ENCODE assay signal across 8 cellular contexts in genomic region chr19:7069904-7070226, GRCh38. TPM values are rescaled to one million over a fixed set of nuclear protein-coding genes. Genes with fewer than 3 reads are reported as not detected.
DNase-seq lines count a peak whose midpoint lies in the region; ATAC-seq and TF ChIP-seq lines count a peak whose summit lies in the region.

No MANE protein-coding gene starts in this region.

- TF ChIP-seq POLR2A in IMR-90 (IDR thresholded peaks at IDR 0.05; ENCODE audit: low read depth, low read length), result no peak

- peak overlapping the region; percentile 14; the same call in 1 of the 2 replicates for H4K5ac ChIP-seq in IMR-90 (ENCODE audit: low read depth, low read length)

- peak overlapping the region; percentile 68 to 73; a peak in 3 of 4 replicates for H4K8ac ChIP-seq in IMR-90 (ENCODE audit: low read depth in 2 of 2, low read length in 2 of 2)

- peak overlapping the region; percentile 100 for H3K4me3 ChIP-seq in GM12864 (ENCODE audit: low read depth, low read length)
- H3K4me3 ChIP-seq in IMR-90 (ENCODE audit: insufficient read depth, low read depth, low read length), result peak overlapping the region; percentile 54
- peak overlapping the region; percentile 93 for H3K4me3 ChIP-seq in mucosa of descending colon

- H4K20me1 ChIP-seq in IMR-90 (ENCODE audit: insufficient read depth, low read length), result no peaks in the 10 kb centered on the region

- H3K56ac ChIP-seq in IMR-90 (ENCODE audit: extremely low read depth, insufficient read depth, low read length), result peak overlapping the region; percentile 68

- H3K36me3 Mint-ChIP-seq in central memory CD8-positive, alpha-beta T cell (ENCODE audit: insufficient read depth), result peaks cover 45% of the 10 kb centered on the region

- in situ Hi-C loops in IMR-90 (cut with MboI; ENCODE audit: low sequenced_read_pairs), result no loop called here

- peaks cover 2% of the 10 kb centered on the region; the same call in 1 of the 2 replicates for H3K9me3 ChIP-seq in IMR-90 (ENCODE audit: control insufficient read depth, insufficient read depth, low read length)
- no peaks in the 10 kb centered on the region for H3K9me3 ChIP-seq in mucosa of descending colon

- H2BK120ac ChIP-seq in IMR-90 (ENCODE audit: low read depth, low read length), result no peak overlapping the region

- CTCF ChIA-PET in IMR-90 (lab: Yijun Ruan, JAX), result no interaction called here
- CTCF ChIA-PET in HEK293T (lab: Yijun Ruan, JAX), result no interaction called here

- DNase-seq in GM12864 (ENCODE audit: low read depth), result no peak
- DNase-seq in IMR-90, result no peak
- DNase-seq in central memory CD8-positive, alpha-beta T cell (ENCODE audit: low spot score in 2 of 2), result no peak
- DNase-seq in mucosa of descending colon, result no peak
- DNase-seq in germinal center (ENCODE audit: low spot score), result no peak
- no peak for DNase-seq in HEK293T (ENCODE audit: extremely low spot score)
- no peak for DNase-seq in NAMALWA (ENCODE audit: low spot score)
- DNase-seq in stimulated activated CD4-positive, alpha-beta T cell treated with anti-CD3 and anti-CD28 coated beads, Interleukin-2, amount 100 ng/mL, for 24 hours, result no peak

- ATAC-seq in IMR-90 (ENCODE audit: low read depth) (no peak; the same call in 1 of the 2 replicates), mucosa of descending colon (peak; percentile 20)
- peak; percentile 22 for ATAC-seq in central memory CD8-positive, alpha-beta T cell (replicated peaks; ENCODE audit: extremely low read depth, poor library complexity, severe bottlenecking)

- H3K4me1 ChIP-seq in IMR-90 (ENCODE audit: control insufficient read depth, insufficient read depth, low read length) (no peaks in the 10 kb centered on the region), mucosa of descending colon (ENCODE audit: low read depth) (peaks cover 5% of the 10 kb centered on the region)

- peak overlapping the region; percentile 99 for H2AFZ ChIP-seq in IMR-90 (replicated peaks; ENCODE audit: low read length, poor library complexity)

- H3K4me2 ChIP-seq in IMR-90 (ENCODE audit: low read depth, low read length), result peak overlapping the region; percentile 99

- no peak overlapping the region for H2BK20ac ChIP-seq in IMR-90 (ENCODE audit: low read depth, low read length)

- dilution Hi-C loops in IMR-90 (cut with HindIII; ENCODE audit: low sequenced_read_pairs, unreplicated experiment), result no loop called here

- peaks cover 11 to 18% of the 10 kb centered on the region in 2 experiments for H3K79me1 ChIP-seq in IMR-90 (ENCODE audit: low read depth in 1 of 2, low read length in 2 of 2)

- H3K27me3 ChIP-seq in IMR-90 (ENCODE audit: control insufficient read depth, insufficient read depth, low read length), result no peaks in the 10 kb centered on the region

- no peak overlapping the region for H2BK5ac ChIP-seq in IMR-90 (ENCODE audit: low read depth, low read length, poor library complexity, severe bottlenecking)

- H3K4ac ChIP-seq in IMR-90 (ENCODE audit: low read depth, low read length), result peak overlapping the region; percentile 51; the same call in 1 of the 2 replicates

- H3K9me1 ChIP-seq in IMR-90 (ENCODE audit: insufficient read depth, low read length), result no peaks in the 10 kb centered on the region

- peak overlapping the region; percentile 57; the same call in 1 of the 2 replicates for H3K14ac ChIP-seq in IMR-90 (replicated peaks; ENCODE audit: low read depth, low read length)

- H3K4me1 Mint-ChIP-seq in central memory CD8-positive, alpha-beta T cell, result peaks cover 24% of the 10 kb centered on the region

- peak overlapping the region; percentile 74 for H3K9ac ChIP-seq in IMR-90 (ENCODE audit: low read depth, low read length)

- 0 out of 2 replicates have a peak overlapping the region, but pooled peaks have one; percentile 32 for H4K91ac ChIP-seq in IMR-90 (ENCODE audit: insufficient read depth, low read depth, low read length)

- no peak for TF ChIP-seq CTCF in GM12864 (IDR thresholded peaks at IDR 0.05; ENCODE audit: low read depth, low read length, missing control alignments)
- TF ChIP-seq CTCF in IMR-90 (conservative IDR thresholded peaks at IDR 0.05; ENCODE audit: low read depth, low read length), result no peak
- TF ChIP-seq CTCF in mucosa of descending colon (IDR thresholded peaks at IDR 0.05), result no peak

- H3K18ac ChIP-seq in IMR-90 (ENCODE audit: low read depth, low read length), result no peak overlapping the region

- peaks cover 22% of the 10 kb centered on the region for H3K36me3 ChIP-seq in IMR-90 (ENCODE audit: control insufficient read depth, insufficient read depth, low read length)
- peaks cover 6% of the 10 kb centered on the region for H3K36me3 ChIP-seq in mucosa of descending colon (ENCODE audit: low read depth)

- no peak overlapping the region for H2BK15ac ChIP-seq in IMR-90 (ENCODE audit: low read depth, low read length)

- no peaks in the 10 kb centered on the region for H3K9me3 Mint-ChIP-seq in central memory CD8-positive, alpha-beta T cell

- peak overlapping the region; percentile 78 for H2AK5ac ChIP-seq in IMR-90 (ENCODE audit: low read depth, low read length)

- 0 out of 2 replicates have a peak overlapping the region, but pooled peaks have one; percentile 60 for H3K23ac ChIP-seq in IMR-90 (ENCODE audit: low read depth, low read length)

- H2AK9ac ChIP-seq in IMR-90 (replicated peaks; ENCODE audit: low read depth, low read length, poor library complexity), result peak overlapping the region; percentile 48

- no peak for TF ChIP-seq RAD21 in IMR-90 (IDR thresholded peaks at IDR 0.05; ENCODE audit: low read length)

- H3K4me3 Mint-ChIP-seq in central memory CD8-positive, alpha-beta T cell, result peak overlapping the region; percentile 90

- BruUV-seq in IMR-90 (replicated peaks; lab: Mats Ljungman, UMichigan), result TSS peak; percentile 52

- WGBS in IMR-90 (ENCODE audit: extremely low coverage in 2 of 2, insufficient read length in 1 of 2), 2 experiments, result 0% methylated on average over 5 of the region's 12 CpGs; no CpG with 5 or more reads in 1 of the 2 experiments

- no peaks in the 10 kb centered on the region for H3K27me3 Mint-ChIP-seq in central memory CD8-positive, alpha-beta T cell

- peak overlapping the region; percentile 91 for H3K27ac Mint-ChIP-seq in central memory CD8-positive, alpha-beta T cell (ENCODE audit: low read depth)

- POLR2A ChIA-PET in IMR-90 (lab: Charles Lee; ENCODE audit: unreplicated experiment) (no interaction called here), HEK293T (lab: Yijun Ruan, JAX) (interaction anchor here (1.0 to 3.4 kb wide), 9 partner anchors 12 to 870 kb away, joined by 3 to 31 read pairs (median 4); partner anchors contain the start of gene MCOLN1)

- peak overlapping the region; percentile 50 for H3K27ac ChIP-seq in IMR-90 (ENCODE audit: insufficient read depth, low read length)

- intact Hi-C loops in IMR-90 (cut with micrococcal nuclease) (loop anchor here (10.0 kb wide), 1 partner anchor 335 kb away; the partner anchor contains the start of genes GPR108 and TRIP10), mucosa of descending colon (cut with DNase I, micrococcal nuclease) (no loop called here)

TF ChIP-seq in IMR-90, 13 proteins besides CTCF, POLR2A, EP300 and RAD21 (continues in another document):
- no peak for TF ChIP-seq ELK1 (IDR thresholded peaks at IDR 0.05; ENCODE audit: borderline replicate concordance, low read depth, low read length)
- no peak for TF ChIP-seq RFX5 (IDR thresholded peaks at IDR 0.05; ENCODE audit: low read depth, low read length)

TF ChIP-seq in HEK293T, 16 proteins besides CTCF, POLR2A, EP300 and RAD21:
- no peak for TF ChIP-seq FOXM1 (IDR thresholded peaks at IDR 0.05; ENCODE audit: borderline replicate concordance)
- TF ChIP-seq BHLHE40 (IDR thresholded peaks at IDR 0.05; ENCODE audit: borderline replicate concordance), result no peak
- no peak for TF ChIP-seq CTBP1 (IDR thresholded peaks at IDR 0.05; ENCODE audit: borderline replicate concordance)
- TF ChIP-seq LEF1 (IDR thresholded peaks at IDR 0.05; ENCODE audit: borderline replicate concordance), result no peak
TF ChIP-seq in HEK293T: peak in this region for 0.

RNA-seq across cellular contexts. Expression of gene ZNF557, which starts 0.4 kb away (rescaled TPM):
- 16.9 and 21.1 TPM in 2 replicates for total RNA-seq in IMR-90 (2012; rRNA removed)
- 3.4 and 3.7 TPM in 2 replicates for polyA plus RNA-seq in IMR-90 (2012; rRNA removed)
- polyA plus RNA-seq in IMR-90 (2012; cell fraction: cytosol; rRNA removed), result 0.95 and 2.3 TPM in 2 replicates
- 2.9 and 7.5 TPM in 2 replicates for polyA plus RNA-seq in IMR-90 (2012; cell fraction: nucleus; rRNA removed; ENCODE audit: low replicate concordance)
- 10 to 100 TPM in 1 of 3 donors, 1 to 10 TPM in 2; 8.5 to 10.3 (median 9.8) TPM for total RNA-seq in mucosa of descending colon

RNA-seq across cellular contexts. Expression of gene MBD3L3, which starts 11.4 kb away (rescaled TPM):
- total RNA-seq in IMR-90 (2012; rRNA removed) (not detected in 2 replicates), mucosa of descending colon (not detected)
- polyA plus RNA-seq in IMR-90 (2012; rRNA removed), result not detected in 2 replicates
- not detected in 2 replicates for polyA plus RNA-seq in IMR-90 (2012; cell fraction: cytosol; rRNA removed)
- polyA plus RNA-seq in IMR-90 (2012; cell fraction: nucleus; rRNA removed; ENCODE audit: low replicate concordance), result not detected in 2 replicates

RNA-seq across cellular contexts. Expression of gene MBD3L2, which starts 20.7 kb away (rescaled TPM):
- total RNA-seq in IMR-90 (2012; rRNA removed) (not detected in 2 replicates), mucosa of descending colon (not detected)
- not detected in 2 replicates for polyA plus RNA-seq in IMR-90 (2012; rRNA removed)
- polyA plus RNA-seq in IMR-90 (2012; cell fraction: cytosol; rRNA removed), result not detected in 2 replicates
- not detected in 2 replicates for polyA plus RNA-seq in IMR-90 (2012; cell fraction: nucleus; rRNA removed; ENCODE audit: low replicate concordance)

RNA-seq across cellular contexts. Expression of gene MBD3L4, which starts 29.9 kb away (rescaled TPM):
- total RNA-seq in IMR-90 (2012; rRNA removed) (not detected in 2 replicates), mucosa of descending colon (not detected)
- polyA plus RNA-seq in IMR-90 (2012; rRNA removed), result not detected in 2 replicates
- not detected in 2 replicates for polyA plus RNA-seq in IMR-90 (2012; cell fraction: cytosol; rRNA removed)
- polyA plus RNA-seq in IMR-90 (2012; cell fraction: nucleus; rRNA removed; ENCODE audit: low replicate concordance), result not detected in 2 replicates

RNA-seq across cellular contexts. Expression of gene MBD3L5, which starts 39.5 kb away (rescaled TPM):
- total RNA-seq in IMR-90 (2012; rRNA removed) (not detected in 2 replicates), mucosa of descending colon (not detected)
- polyA plus RNA-seq in IMR-90 (2012; rRNA removed), result not detected in 2 replicates
- polyA plus RNA-seq in IMR-90 (2012; cell fraction: cytosol; rRNA removed), result not detected in 2 replicates
- not detected in 2 replicates for polyA plus RNA-seq in IMR-90 (2012; cell fraction: nucleus; rRNA removed; ENCODE audit: low replicate concordance)
